In the genomic region with DNA sequence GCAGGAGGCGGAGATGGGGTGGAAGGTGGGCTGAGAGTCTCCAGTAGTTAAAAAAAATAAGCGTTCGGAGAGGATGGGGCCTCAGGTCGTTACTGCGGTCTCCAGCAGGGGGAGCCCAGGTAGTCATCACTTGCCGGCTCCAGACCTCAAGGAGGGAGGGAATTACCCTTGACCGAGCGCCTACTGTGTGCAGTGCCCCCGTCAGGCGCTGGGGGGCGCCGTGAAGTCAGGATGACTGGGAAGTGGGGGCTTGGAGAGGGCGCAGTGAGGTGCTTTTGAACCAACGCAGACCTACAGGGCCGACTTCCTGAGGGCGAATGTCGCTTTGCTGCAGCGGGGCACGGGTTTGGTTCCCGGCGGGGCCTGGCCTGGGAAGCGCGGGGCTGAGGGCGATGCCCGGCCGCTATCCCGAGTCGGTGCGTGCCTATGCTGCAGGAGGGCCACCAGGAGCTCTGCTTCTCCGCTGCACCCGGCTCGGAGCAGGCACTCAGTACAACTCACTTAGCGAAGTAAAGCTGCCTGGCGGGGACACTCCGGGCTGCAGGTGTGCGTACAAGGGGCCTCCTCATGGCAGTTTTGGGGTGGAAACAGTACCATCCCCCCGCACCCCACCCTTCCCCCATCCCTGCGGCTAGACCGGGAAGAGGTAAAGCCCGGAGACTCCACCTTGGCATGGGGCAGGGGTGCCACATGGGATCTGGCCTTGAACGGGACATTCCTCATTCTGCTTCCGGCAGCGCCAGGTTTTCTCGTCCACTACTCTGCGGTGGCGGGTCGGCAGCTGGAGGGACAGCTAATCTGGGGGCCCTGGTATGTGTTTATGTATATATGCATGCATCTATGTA, we compare ENCODE assay signal across 8 cellular contexts.
DNase-seq lines count a peak whose midpoint lies in the region; ATAC-seq and TF ChIP-seq lines count a peak whose summit lies in the region.

No MANE protein-coding gene starts in this region.

- no peak for TF ChIP-seq EP300 in stomach (IDR thresholded peaks at IDR 0.05)

- CTCF ChIA-PET in activated CD8-positive, alpha-beta T cell treated with anti-CD3 and anti-CD28 coated beads for 36 hours (lab: Charles Lee): interaction anchor here (0.7 to 7.6 kb wide), 16 partner anchors 9 to 68 kb away, joined by 3 to 149 read pairs (median 5); no protein-coding TSS in a partner anchor

- intact Hi-C loops in CD14-positive monocyte (cut with micrococcal nuclease): loop anchor here in 1 of 2 donors (5.0 kb wide), 1 partner anchor 59 kb away; no protein-coding TSS in a partner anchor
- intact Hi-C loops in activated CD8-positive, alpha-beta T cell treated with anti-CD3 and anti-CD28 coated beads for 36 hours (cut with micrococcal nuclease): no loop called here
- intact Hi-C loops in natural killer cell (cut with micrococcal nuclease): no loop called here
- intact Hi-C loops in stomach (cut with DNase I; ENCODE audit: low total_unique reads): no loop called here

- H3K27ac Mint-ChIP-seq in CD14-positive monocyte: no peak overlapping the region
- no peak overlapping the region for H3K27ac Mint-ChIP-seq in activated CD8-positive, alpha-beta T cell treated with anti-CD3 and anti-CD28 coated beads for 36 hours
- no peak overlapping the region for H3K27ac Mint-ChIP-seq in endothelial cell (ENCODE audit: unreplicated experiment)
- no peak overlapping the region for H3K27ac Mint-ChIP-seq in natural killer cell

- peaks cover 85 to 98% (median 96%) of the 10 kb centered on the region in 3 donors for H3K27me3 Mint-ChIP-seq in CD14-positive monocyte (ENCODE audit: low read depth in 3 of 3)
- peaks cover 76% of the 10 kb centered on the region for H3K27me3 Mint-ChIP-seq in activated CD8-positive, alpha-beta T cell treated with anti-CD3 and anti-CD28 coated beads for 36 hours
- H3K27me3 Mint-ChIP-seq in endothelial cell (ENCODE audit: unreplicated experiment): peaks cover 16% of the 10 kb centered on the region
- H3K27me3 Mint-ChIP-seq in natural killer cell (ENCODE audit: low read depth in 2 of 2): peaks cover 67 to 79% of the 10 kb centered on the region in 2 donors

- H3K27me3 ChIP-seq in stomach: peaks cover 20 to 100% (median 96%) of the 10 kb centered on the region in 3 donors

- WGBS in stomach, 5 donors: 6 to 15% (median 10%) methylated on average over 38 to 47 of the region's 47 CpGs

- H3K4me3 Mint-ChIP-seq in CD14-positive monocyte (peak overlapping the region in 1 of 2 donors; percentile 85), endothelial cell (ENCODE audit: unreplicated experiment) (no peak overlapping the region), natural killer cell (no peak overlapping the region)
- H3K4me3 Mint-ChIP-seq in activated CD8-positive, alpha-beta T cell treated with anti-CD3 and anti-CD28 coated beads for 36 hours: no peak overlapping the region

- peaks cover 0 to 4% of the 10 kb centered on the region in 2 donors for H3K36me3 Mint-ChIP-seq in CD14-positive monocyte
- H3K36me3 Mint-ChIP-seq in activated CD8-positive, alpha-beta T cell treated with anti-CD3 and anti-CD28 coated beads for 36 hours (ENCODE audit: low read depth): no peaks in the 10 kb centered on the region
- peaks cover 4% of the 10 kb centered on the region for H3K36me3 Mint-ChIP-seq in endothelial cell (ENCODE audit: low read depth, unreplicated experiment)
- H3K36me3 Mint-ChIP-seq in natural killer cell: no peaks in the 10 kb centered on the region

- H3K9me3 ChIP-seq in stomach: no peaks in the 10 kb centered on the region

- no peak for TF ChIP-seq POLR2A in stomach (IDR thresholded peaks at IDR 0.05)

- TF ChIP-seq CTCF in CD14-positive monocyte (IDR thresholded peaks at IDR 0.05) (peak; percentile 99), endothelial cell (IDR thresholded peaks at IDR 0.05; ENCODE audit: unreplicated experiment) (peak; percentile 100), natural killer cell (IDR thresholded peaks at IDR 0.05) (peak; percentile 73), stomach (IDR thresholded peaks at IDR 0.05) (peak in 4 of 7 experiments; percentile 33 to 62 (median 52))
- TF ChIP-seq CTCF in activated CD8-positive, alpha-beta T cell treated with anti-CD3 and anti-CD28 coated beads for 36 hours (IDR thresholded peaks at IDR 0.05): peak; percentile 98

- H3K4me3 ChIP-seq in stomach: no peak overlapping the region

- POLR2A ChIA-PET in activated CD8-positive, alpha-beta T cell treated with anti-CD3 and anti-CD28 coated beads for 36 hours (lab: Charles Lee): interaction anchor here (0.5 to 1.0 kb wide), 4 partner anchors 24 to 393 kb away, joined by 3 read pairs; a partner anchor contains a TSS

- H3K9me3 Mint-ChIP-seq in CD14-positive monocyte (peaks cover 0 to 6% (median under 1%) of the 10 kb centered on the region in 7 donors), endothelial cell (ENCODE audit: unreplicated experiment) (no peaks in the 10 kb centered on the region), natural killer cell (no peaks in the 10 kb centered on the region)
- no peaks in the 10 kb centered on the region for H3K9me3 Mint-ChIP-seq in activated CD8-positive, alpha-beta T cell treated with anti-CD3 and anti-CD28 coated beads for 36 hours

- peaks cover 3 to 10% (median 4%) of the 10 kb centered on the region in 4 donors for H3K4me1 ChIP-seq in stomach

- peaks cover 7% of the 10 kb centered on the region for H3K4me1 Mint-ChIP-seq in CD14-positive monocyte
- peaks cover 5% of the 10 kb centered on the region for H3K4me1 Mint-ChIP-seq in activated CD8-positive, alpha-beta T cell treated with anti-CD3 and anti-CD28 coated beads for 36 hours (ENCODE audit: low read depth)
- peaks cover 3% of the 10 kb centered on the region for H3K4me1 Mint-ChIP-seq in endothelial cell (ENCODE audit: unreplicated experiment)
- peaks cover 7 to 8% of the 10 kb centered on the region in 2 donors for H3K4me1 Mint-ChIP-seq in natural killer cell

- no peak overlapping the region for H3K27ac ChIP-seq in stomach

- peak; percentile 72 for DNase-seq in CD14-positive monocyte (ENCODE audit: low spot score)
- DNase-seq in GM19238 (ENCODE audit: insufficient read length, low spot score): peak; percentile 81
- peak; percentile 63 for DNase-seq in NCI-H82 treated with DMSO at 0.1 percent for 48 hours (lab: John Stamatoyannopoulos, UW; ENCODE audit: unreplicated experiment)
- DNase-seq in activated CD8-positive, alpha-beta T cell treated with anti-CD3 and anti-CD28 coated beads for 36 hours: peak; percentile 94
- DNase-seq in endothelial cell (ENCODE audit: low spot score): peak; percentile 94
- DNase-seq in natural killer cell: peak; percentile 66
- peak; percentile 60 for DNase-seq in stomach

- no peaks in the 10 kb centered on the region for H3K36me3 ChIP-seq in stomach

- peak; percentile 88 for ATAC-seq in HG03342 (IDR thresholded peaks at IDR 0.05; ENCODE audit: unreplicated experiment)
- peak; percentile 99 for ATAC-seq in activated CD8-positive, alpha-beta T cell treated with anti-CD3 and anti-CD28 coated beads for 36 hours
- ATAC-seq in natural killer cell: peak; percentile 87 to 93 (median 92)
